ENCODE assay signal across 11 cellular contexts in genomic region chr13:33235078-33235477, GRCh38. TPM values are rescaled to one million over a fixed set of nuclear protein-coding genes. Genes with fewer than 3 reads are reported as not detected.
DNase-seq lines count a peak whose midpoint lies in the region; ATAC-seq and TF ChIP-seq lines count a peak whose summit lies in the region.
"Had no signal": no experiment of that assay in that cellular context is flagged by ENCODE, and none has a peak within 500 bp of the region (broad histone marks: within the 10 kb centered on the region; RNA-seq: fewer than 3 reads in every experiment).

No MANE protein-coding gene starts in this region.

- no peaks in the 10 kb centered on the region for H4K20me1 ChIP-seq in mammary epithelial cell (ENCODE audit: insufficient read depth, low read length)

- BruUV-seq in mammary epithelial cell (replicated peaks; lab: Mats Ljungman, UMichigan) = no TSS peak

- H3K4me3 Mint-ChIP-seq in HFFc6 = peak overlapping the region; percentile 54
- H3K4me3 Mint-ChIP-seq in activated CD4-positive, alpha-beta memory T cell treated with anti-CD3 and anti-CD28 coated beads for 36 hours = no peak overlapping the region
- H3K4me3 Mint-ChIP-seq: memory B cell had no signal

- peaks cover 59% of the 10 kb centered on the region for H3K4me1 ChIP-seq in mammary epithelial cell (ENCODE audit: insufficient read depth, low read length)
- peaks cover 81% of the 10 kb centered on the region for H3K4me1 ChIP-seq in left ventricle myocardium inferior
- peaks cover 25 to 27% of the 10 kb centered on the region in 2 donors for H3K4me1 ChIP-seq in gastrocnemius medialis

- peaks cover 15% of the 10 kb centered on the region for H3K9me3 Mint-ChIP-seq in HFFc6
- H3K9me3 Mint-ChIP-seq in activated CD4-positive, alpha-beta memory T cell treated with anti-CD3 and anti-CD28 coated beads for 36 hours = peaks cover 12% of the 10 kb centered on the region

- no peak for TF ChIP-seq POLR2A in gastrocnemius medialis (IDR thresholded peaks at IDR 0.05)

- H3K27me3 Mint-ChIP-seq in HFFc6 (ENCODE audit: insufficient read depth) = no peaks in the 10 kb centered on the region
- H3K27me3 Mint-ChIP-seq in activated CD4-positive, alpha-beta memory T cell treated with anti-CD3 and anti-CD28 coated beads for 36 hours = peaks cover 4% of the 10 kb centered on the region

- H3K4me2 ChIP-seq in mammary epithelial cell (ENCODE audit: insufficient read depth, low read depth, low read length) = peak overlapping the region; percentile 3

- H3K36me3 ChIP-seq in mammary epithelial cell (ENCODE audit: insufficient read depth, low read length) (no peaks in the 10 kb centered on the region), left ventricle myocardium inferior (peaks cover 15% of the 10 kb centered on the region), gastrocnemius medialis (no peaks in the 10 kb centered on the region)
- H3K36me3 ChIP-seq: prostate gland, uterus had no signal

- H3K9me3 ChIP-seq in mammary epithelial cell (replicated peaks; ENCODE audit: insufficient read depth, low read length) (peaks cover under 1% of the 10 kb centered on the region), left ventricle myocardium inferior (replicated peaks) (peaks cover 15% of the 10 kb centered on the region), gastrocnemius medialis (no peaks in the 10 kb centered on the region)
- H3K9me3 ChIP-seq: prostate gland, uterus had no signal

- H3K27ac Mint-ChIP-seq in HFFc6 = peak overlapping the region; percentile 80
- H3K27ac Mint-ChIP-seq in activated CD4-positive, alpha-beta memory T cell treated with anti-CD3 and anti-CD28 coated beads for 36 hours = no peak overlapping the region
- H3K27ac Mint-ChIP-seq: memory B cell had no signal

- ATAC-seq in gastrocnemius medialis (peak; percentile 85 to 89), HG03108 (IDR thresholded peaks at IDR 0.05; ENCODE audit: unreplicated experiment) (no peak)

- H2AFZ ChIP-seq in mammary epithelial cell (ENCODE audit: low read depth, low read length) = no peak overlapping the region

- dilution Hi-C loops in mammary epithelial cell (cut with HindIII; ENCODE audit: low sequenced_read_pairs) = no loop called here

- DNase-seq in HFFc6 (no peak), mammary epithelial cell (no peak), left ventricle myocardium inferior (no peak), gastrocnemius medialis (peak; percentile 25 to 41), NCI-H2081 treated with DMSO at 0.1 percent for 48 hours (lab: John Stamatoyannopoulos, UW) (no peak)
- DNase-seq in activated CD4-positive, alpha-beta memory T cell treated with anti-CD3 and anti-CD28 coated beads for 36 hours = no peak
- DNase-seq in stimulated activated CD4-positive, alpha-beta T cell treated with anti-CD3 and anti-CD28 coated beads, Interleukin-4, amount 100 ng/mL, for 24 hours = no peak
- DNase-seq: uterus had no signal

- peaks cover 25% of the 10 kb centered on the region for H3K79me2 ChIP-seq in mammary epithelial cell (ENCODE audit: insufficient read depth, low read length)

- H3K27ac ChIP-seq in mammary epithelial cell (ENCODE audit: insufficient read depth, low read depth, low read length) (no peak overlapping the region), left ventricle myocardium inferior (replicated peaks) (peak overlapping the region; percentile 84), gastrocnemius medialis (peak overlapping the region; percentile 15 to 58 (median 55))
- H3K27ac ChIP-seq: prostate gland had no signal

- H3K27me3 ChIP-seq in mammary epithelial cell (ENCODE audit: insufficient read depth, low read length) (no peaks in the 10 kb centered on the region), left ventricle myocardium inferior (ENCODE audit: low read depth) (no peaks in the 10 kb centered on the region), gastrocnemius medialis (no peaks in the 10 kb centered on the region)
- H3K27me3 ChIP-seq: uterus had no signal

- CTCF ChIA-PET in mammary epithelial cell (lab: Charles Lee; ENCODE audit: low non-redundant PET) = no interaction called here
- CTCF ChIA-PET in activated CD4-positive, alpha-beta memory T cell treated with anti-CD3 and anti-CD28 coated beads for 36 hours (lab: Charles Lee) = no interaction called here

- H3K36me3 Mint-ChIP-seq in HFFc6 (ENCODE audit: low read depth) = peaks cover 65% of the 10 kb centered on the region
- peaks cover 5% of the 10 kb centered on the region for H3K36me3 Mint-ChIP-seq in activated CD4-positive, alpha-beta memory T cell treated with anti-CD3 and anti-CD28 coated beads for 36 hours

- POLR2A ChIA-PET in activated CD4-positive, alpha-beta memory T cell treated with anti-CD3 and anti-CD28 coated beads for 36 hours (lab: Charles Lee) = no interaction called here

- intact Hi-C loops in mammary epithelial cell (cut with micrococcal nuclease) (loop anchor here (10.0 kb wide), 1 partner anchor 650 kb away; the partner anchor contains the start of gene PDS5B), left ventricle myocardium inferior (cut with micrococcal nuclease) (loop anchor here (10.0 kb wide), 1 partner anchor 50 kb away; the partner anchor contains the start of gene STARD13), gastrocnemius medialis (cut with DNase I; ENCODE audit: low total_unique reads) (no loop called here)
- intact Hi-C loops in activated CD4-positive, alpha-beta memory T cell treated with anti-CD3 and anti-CD28 coated beads for 36 hours (cut with micrococcal nuclease) = no loop called here

- peaks cover 81% of the 10 kb centered on the region for H3K4me1 Mint-ChIP-seq in HFFc6 (ENCODE audit: low read depth)
- H3K4me1 Mint-ChIP-seq in activated CD4-positive, alpha-beta memory T cell treated with anti-CD3 and anti-CD28 coated beads for 36 hours (ENCODE audit: low read depth) = peaks cover 4% of the 10 kb centered on the region
- H3K4me1 Mint-ChIP-seq: memory B cell had no signal

- no peak overlapping the region for H3K9ac ChIP-seq in mammary epithelial cell (ENCODE audit: insufficient read depth, low read length)

- no peak overlapping the region for H3K4me3 ChIP-seq in mammary epithelial cell (replicated peaks in 1 of 3; ENCODE audit: insufficient read depth in 1 of 3, low read depth in 2 of 3, low read length in 3 of 3)
- no peak overlapping the region for H3K4me3 ChIP-seq in left ventricle myocardium inferior
- H3K4me3 ChIP-seq in gastrocnemius medialis = no peak overlapping the region
- H3K4me3 ChIP-seq: prostate gland, uterus had no signal

- in situ Hi-C loops in mammary epithelial cell (cut with MboI; ENCODE audit: low sequenced_read_pairs in 2 of 2) = loop anchor here in 1 of 2 donors (25.0 kb wide), 2 partner anchors 302 to 477 kb away; no protein-coding TSS in a partner anchor
- in situ Hi-C loops in gastrocnemius medialis (cut with MboI; ENCODE audit: low sequenced_read_pairs in 4 of 4) = loop anchor here in 2 of 4 donors (25.0 kb wide), 2 partner anchors 302 to 477 kb away; no protein-coding TSS in a partner anchor

- TF ChIP-seq CTCF in HFFc6 (IDR thresholded peaks at IDR 0.05) = no peak
- TF ChIP-seq CTCF in mammary epithelial cell (conservative IDR thresholded peaks at IDR 0.05 in 1 of 2, IDR thresholded peaks at IDR 0.05 in 1 of 2; ENCODE audit: extremely low read depth in 1 of 2, insufficient read depth in 1 of 2, low read depth in 1 of 2, low read length in 2 of 2) = no peak
- peak; percentile 10 for TF ChIP-seq CTCF in left ventricle myocardium inferior (IDR thresholded peaks at IDR 0.05; ENCODE audit: borderline replicate concordance)
- no peak for TF ChIP-seq CTCF in gastrocnemius medialis (IDR thresholded peaks at IDR 0.05 in 4 of 5, conservative IDR thresholded peaks at IDR 0.05 in 1 of 5)

RNA-seq across cellular contexts. Expression of gene STARD13, which starts 50.5 kb away (rescaled TPM):
- 10 to 100 TPM; 27.9 to 38.3 (median 34.5) TPM for total RNA-seq in HFFc6 (2021; fragmentation: NEBNext Ultra II Directional; extraction: Animal tissue kit (Norgen Biotek cat#: 25700))
- total RNA-seq in mammary epithelial cell (10 to 100 TPM; 10.8 to 15.5 TPM), left ventricle myocardium inferior (29.9 TPM), gastrocnemius medialis (10 to 100 TPM in 2 of 4 donors, 1 to 10 TPM in 2; 7.7 to 19.3 (median 12.0) TPM)
- polyA plus RNA-seq in mammary epithelial cell = 3.8 TPM
- 21.7 TPM for polyA minus RNA-seq in mammary epithelial cell
- total RNA-seq in activated CD4-positive, alpha-beta memory T cell treated with anti-CD3 and anti-CD28 coated beads for 36 hours = under 1 TPM; 0.48 to 0.99 TPM

Comparison
In these comparisons a context has a peak if more than half of its experiments do, and no peak if none do; other contexts are left out.
1. DNase-seq: peak in gastrocnemius medialis (2 of 2); none in HFFc6 (single experiment), mammary epithelial cell (single experiment), left ventricle myocardium inferior (single experiment), NCI-H2081 treated with DMSO at 0.1 percent for 48 hours (single experiment), activated CD4-positive, alpha-beta memory T cell treated with anti-CD3 and anti-CD28 coated beads for 36 hours (single experiment) and stimulated activated CD4-positive, alpha-beta T cell treated with anti-CD3 and anti-CD28 coated beads, Interleukin-4, amount 100 ng/mL, for 24 hours (single experiment).
2. RNA of gene STARD13, which starts 50.5 kb away (total RNA-seq): 27.9 to 38.3 TPM in HFFc6, 29.9 TPM in left ventricle myocardium inferior (single experiment), 10.8 to 15.5 TPM in mammary epithelial cell and 7.7 to 19.3 TPM in gastrocnemius medialis; 0.48 to 0.99 TPM in activated CD4-positive, alpha-beta memory T cell treated with anti-CD3 and anti-CD28 coated beads for 36 hours; every median in the first group is over 4 times any median in the second.
3. intact Hi-C loops: an anchor here in mammary epithelial cell (10.0 kb wide) and left ventricle myocardium inferior (10.0 kb wide); none called in gastrocnemius medialis and activated CD4-positive, alpha-beta memory T cell treated with anti-CD3 and anti-CD28 coated beads for 36 hours.